1 cellular context compared by ENCODE assay signal in genomic region chr15:101266787-101267186, GRCh38.
TF ChIP-seq lines count a peak whose summit lies in the region.

No MANE protein-coding gene starts in this region.

TF ChIP-seq in IMR-90, 13 proteins besides CTCF, POLR2A, EP300 and RAD21 (continued from another document):
- TF ChIP-seq, protein P1, sequence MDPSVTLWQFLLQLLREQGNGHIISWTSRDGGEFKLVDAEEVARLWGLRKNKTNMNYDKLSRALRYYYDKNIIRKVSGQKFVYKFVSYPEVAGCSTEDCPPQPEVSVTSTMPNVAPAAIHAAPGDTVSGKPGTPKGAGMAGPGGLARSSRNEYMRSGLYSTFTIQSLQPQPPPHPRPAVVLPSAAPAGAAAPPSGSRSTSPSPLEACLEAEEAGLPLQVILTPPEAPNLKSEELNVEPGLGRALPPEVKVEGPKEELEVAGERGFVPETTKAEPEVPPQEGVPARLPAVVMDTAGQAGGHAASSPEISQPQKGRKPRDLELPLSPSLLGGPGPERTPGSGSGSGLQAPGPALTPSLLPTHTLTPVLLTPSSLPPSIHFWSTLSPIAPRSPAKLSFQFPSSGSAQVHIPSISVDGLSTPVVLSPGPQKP (IDR thresholded peaks at IDR 0.05; ENCODE audit: borderline replicate concordance, low read depth, low read length), result no peak
- TF ChIP-seq CHD1 (IDR thresholded peaks at IDR 0.05; ENCODE audit: low read depth, low read length) (no peak), USF2 (IDR thresholded peaks at IDR 0.05; ENCODE audit: low read depth, low read length) (no peak), RCOR1 (IDR thresholded peaks at IDR 0.05; ENCODE audit: insufficient replicate concordance, low read length) (no peak), NFE2L2 (IDR thresholded peaks at IDR 0.05; ENCODE audit: low read depth, low read length) (no peak), MAZ (IDR thresholded peaks at IDR 0.05; ENCODE audit: borderline replicate concordance, low read depth, low read length) (no peak), MXI1 (IDR thresholded peaks at IDR 0.05; ENCODE audit: borderline replicate concordance, low read depth, low read length) (no peak), RFX5 (IDR thresholded peaks at IDR 0.05; ENCODE audit: low read depth, low read length) (no peak), CEBPB (IDR thresholded peaks at IDR 0.05; ENCODE audit: low read depth, low read length) (no peak), SMC3 (IDR thresholded peaks at IDR 0.05; ENCODE audit: low read depth, low read length) (no peak)
